ENCODE assay signal across 16 cellular contexts in genomic region chrX:16466640-16467432, GRCh38.
A peak's percentile ranks its signal among the peaks of the same experiment; 100 is the strongest.
DNase-seq lines count a peak whose midpoint lies in the region; ATAC-seq and TF ChIP-seq lines count a peak whose summit lies in the region.
"Had no signal": no experiment of that assay in that cellular context is flagged by ENCODE, and none has a peak within 500 bp of the region (broad histone marks: within the 10 kb centered on the region; RNA-seq: fewer than 3 reads in every experiment).

No MANE protein-coding gene starts in this region.

- H3K56ac ChIP-seq in mesendoderm (ENCODE audit: low read length), result peak overlapping the region; percentile 5

- TF ChIP-seq CTCF in PC-3 (conservative IDR thresholded peaks at IDR 0.05; ENCODE audit: low read depth, low read length) (no peak; the same call in 1 of the 2 replicates), brain microvascular endothelial cell (IDR thresholded peaks at IDR 0.05; ENCODE audit: low read depth, low read length, missing control alignments) (no peak), OCI-LY7 (conservative IDR thresholded peaks at IDR 0.05; ENCODE audit: low read length) (no peak), left ventricle myocardium inferior (IDR thresholded peaks at IDR 0.05; ENCODE audit: borderline replicate concordance) (no peak), GM13976 (IDR thresholded peaks at IDR 0.05; ENCODE audit: borderline replicate concordance, control extremely low read depth, extremely low read depth, insufficient read depth, missing control alignments) (no peak)

- H3K4me2 ChIP-seq in PC-3 (ENCODE audit: low read length) (peak overlapping the region; percentile 76), mesendoderm (ENCODE audit: low read length) (no peak overlapping the region), OCI-LY7 (ENCODE audit: low read length) (no peak overlapping the region)

- H3K36me3 ChIP-seq in PC-3 (ENCODE audit: low read depth, low read length), result no peaks in the 10 kb centered on the region
- H3K36me3 ChIP-seq in brain microvascular endothelial cell (replicated peaks), result no peaks in the 10 kb centered on the region
- no peaks in the 10 kb centered on the region for H3K36me3 ChIP-seq in mesendoderm (ENCODE audit: control insufficient read depth, insufficient read depth, low read length)
- H3K36me3 ChIP-seq in OCI-LY7 (ENCODE audit: insufficient read depth, low read length), result no peaks in the 10 kb centered on the region
- no peaks in the 10 kb centered on the region for H3K36me3 ChIP-seq in left ventricle myocardium inferior
- H3K36me3 ChIP-seq: pancreas had no signal

- H3K9ac ChIP-seq in PC-3 (ENCODE audit: low read length), result peak overlapping the region; percentile 84
- no peak overlapping the region for H3K9ac ChIP-seq in mesendoderm (ENCODE audit: low read length)

- H2AFZ ChIP-seq in PC-3 (ENCODE audit: low read length), result no peak overlapping the region
- H2AFZ ChIP-seq in OCI-LY7 (ENCODE audit: low read length), result no peak overlapping the region

- H2BK15ac ChIP-seq in mesendoderm (replicated peaks; ENCODE audit: low read depth), result no peak overlapping the region

- no peak overlapping the region for H4K5ac ChIP-seq in mesendoderm (ENCODE audit: low read length)

- H3F3A ChIP-seq in PC-3 (ENCODE audit: low read length, unreplicated experiment), result no peaks in the 10 kb centered on the region

- H3K4me3 ChIP-seq in PC-3 (ENCODE audit: low read length) (peak overlapping the region; percentile 31; the same call in 1 of the 2 replicates), brain microvascular endothelial cell (ENCODE audit: low read depth, low read length) (no peak overlapping the region), mesendoderm (ENCODE audit: low read length) (no peak overlapping the region), OCI-LY7 (ENCODE audit: low read depth, low read length, poor library complexity, severe bottlenecking) (no peak overlapping the region), left ventricle myocardium inferior (no peak overlapping the region)
- H3K4me3 ChIP-seq: body of pancreas, pancreas, skin epidermis had no signal

- H4K20me1 ChIP-seq in PC-3 (ENCODE audit: low read length), result no peaks in the 10 kb centered on the region
- no peaks in the 10 kb centered on the region for H4K20me1 ChIP-seq in OCI-LY7 (ENCODE audit: insufficient read depth, low read length)

- H3K27ac ChIP-seq in PC-3 (ENCODE audit: low read length), result peak overlapping the region; percentile 100
- no peak overlapping the region for H3K27ac ChIP-seq in brain microvascular endothelial cell
- H3K27ac ChIP-seq in mesendoderm (ENCODE audit: low read depth, low read length), result no peak overlapping the region
- no peak overlapping the region for H3K27ac ChIP-seq in OCI-LY7 (ENCODE audit: low read depth, low read length, poor library complexity, severe bottlenecking)
- no peak overlapping the region for H3K27ac ChIP-seq in left ventricle myocardium inferior (replicated peaks)
- H3K27ac ChIP-seq: body of pancreas, pancreas, skin epidermis had no signal

- H3K4ac ChIP-seq in mesendoderm (ENCODE audit: low read depth, low read length), result no peak overlapping the region

- H3K9me2 ChIP-seq in PC-3 (replicated peaks; ENCODE audit: low read length), result no peaks in the 10 kb centered on the region
- no peaks in the 10 kb centered on the region for H3K9me2 ChIP-seq in OCI-LY7 (ENCODE audit: insufficient read depth, low read length)

- H2AK5ac ChIP-seq in mesendoderm (ENCODE audit: low read length), result no peak overlapping the region

- H2BK5ac ChIP-seq in mesendoderm (ENCODE audit: low read length), result no peak overlapping the region

- in situ Hi-C loops in brain microvascular endothelial cell (cut with HindIII; ENCODE audit: low pct_ligation_motif_present, low sequenced_read_pairs), result no loop called here
- in situ Hi-C loops in GM13976 (cut with MboI; ENCODE audit: low sequenced_read_pairs, unreplicated experiment), result loop anchor here (25.0 kb wide), 1 partner anchor 220 kb away; no protein-coding TSS in a partner anchor

- peak overlapping the region; percentile 84 for H3K18ac ChIP-seq in mesendoderm (ENCODE audit: low read length)

- H4K8ac ChIP-seq in mesendoderm (ENCODE audit: low read depth, low read length), result no peak overlapping the region

- no peaks in the 10 kb centered on the region for H3K79me1 ChIP-seq in mesendoderm (ENCODE audit: low read length)

- peaks cover 40% of the 10 kb centered on the region for H3K4me1 ChIP-seq in PC-3 (ENCODE audit: insufficient read depth, low read length)
- peaks cover 2% of the 10 kb centered on the region for H3K4me1 ChIP-seq in mesendoderm (ENCODE audit: control insufficient read depth, low read depth, low read length)
- no peaks in the 10 kb centered on the region for H3K4me1 ChIP-seq in OCI-LY7 (ENCODE audit: insufficient read depth, low read length, poor library complexity, severe bottlenecking)
- no peaks in the 10 kb centered on the region for H3K4me1 ChIP-seq in left ventricle myocardium inferior
- H3K4me1 ChIP-seq: body of pancreas, pancreas had no signal

- BruUV-seq in PC-3 (replicated peaks; lab: Mats Ljungman, UMichigan), result TSS peak; percentile 78
- no TSS peak for BruUV-seq in OCI-LY7 (replicated peaks; lab: Mats Ljungman, UMichigan)

- no peaks in the 10 kb centered on the region for H3K9me3 ChIP-seq in PC-3 (ENCODE audit: low read length)
- H3K9me3 ChIP-seq in OCI-LY7 (ENCODE audit: low read length), result no peaks in the 10 kb centered on the region
- no peaks in the 10 kb centered on the region for H3K9me3 ChIP-seq in left ventricle myocardium inferior (replicated peaks)
- H3K9me3 ChIP-seq: body of pancreas, pancreas had no signal

- H3K27me3 ChIP-seq in PC-3 (ENCODE audit: low read length) (no peaks in the 10 kb centered on the region), brain microvascular endothelial cell (replicated peaks) (no peaks in the 10 kb centered on the region), mesendoderm (ENCODE audit: insufficient read depth, low read length, poor library complexity) (no peaks in the 10 kb centered on the region), left ventricle myocardium inferior (ENCODE audit: low read depth) (no peaks in the 10 kb centered on the region)
- H3K27me3 ChIP-seq: body of pancreas had no signal

- H3K79me2 ChIP-seq in PC-3 (ENCODE audit: low read length) (no peaks in the 10 kb centered on the region), mesendoderm (ENCODE audit: control insufficient read depth, insufficient read depth, low read length) (no peaks in the 10 kb centered on the region), OCI-LY7 (ENCODE audit: insufficient read depth, low read depth, low read length) (no peaks in the 10 kb centered on the region)

- peak; percentile 79 for DNase-seq in ELF-1 (ENCODE audit: low read depth, low spot score)
- DNase-seq in PC-3, result peak; percentile 84
- DNase-seq in brain microvascular endothelial cell, result peak; percentile 28
- peak; percentile 79 for DNase-seq in mesendoderm
- DNase-seq in OCI-LY7 (ENCODE audit: low spot score), result no peak
- no peak for DNase-seq in left ventricle myocardium inferior
- DNase-seq in superior temporal gyrus (ENCODE audit: extremely low spot score), result no peak
- no peak for DNase-seq in GM13976 (ENCODE audit: low spot score)
- DNase-seq: activated B cell treated with CpG ODN at 0.5 μM for 24 hours; activated CD8-positive, alpha-beta memory T cell treated with anti-CD3 and anti-CD28 coated beads for 24 hours; body of pancreas; hypothalamus; left ventricle myocardium superior; pancreas; T-helper 1 cell had no signal

- POLR2A ChIA-PET in PC-3 (lab: Charles Lee; ENCODE audit: unreplicated experiment) (interaction anchor here (0.6 to 0.7 kb wide), 3 partner anchors 15 to 197 kb away, joined by 3 to 7 read pairs (median 3); no protein-coding TSS in a partner anchor), OCI-LY7 (lab: Charles Lee) (interaction anchor here (0.6 kb wide), 2 partner anchors 873 to 1456 kb away, joined by 3 to 4 read pairs; no protein-coding TSS in a partner anchor)

- CTCF ChIA-PET in PC-3 (lab: Charles Lee) (interaction anchor here (0.7 kb wide), 1 partner anchor 33 kb away, joined by 4 read pairs; no protein-coding TSS in a partner anchor), OCI-LY7 (lab: Charles Lee; ENCODE audit: unreplicated experiment) (no interaction called here)

- intact Hi-C loops in PC-3 (cut with micrococcal nuclease) (no loop called here), OCI-LY7 (cut with micrococcal nuclease; ENCODE audit: unreplicated experiment) (no loop called here), left ventricle myocardium inferior (cut with micrococcal nuclease) (no loop called here)

- WGBS in mesendoderm (ENCODE audit: extremely low coverage, insufficient coverage, low lambda C conversion rate), result no CpG with 5 or more reads among the region's 7 CpGs

- ATAC-seq in PC-3, result peak; percentile 87
- ATAC-seq: body of pancreas, left ventricle myocardium superior, pancreas had no signal

- peak overlapping the region; percentile 12 for H2BK120ac ChIP-seq in mesendoderm (ENCODE audit: low read depth, low read length)

- no peak overlapping the region for H3K23ac ChIP-seq in mesendoderm (ENCODE audit: low read length)

Comparison
In these comparisons a context has a peak if more than half of its experiments do, and no peak if none do; other contexts are left out.
1. DNase-seq: peak in ELF-1 (single experiment), PC-3 (single experiment), brain microvascular endothelial cell (single experiment) and mesendoderm (single experiment); none in OCI-LY7 (single experiment), left ventricle myocardium inferior (single experiment), superior temporal gyrus (single experiment) and GM13976 (single experiment).